Comparison of ENCODE assay signal across 8 cellular contexts in the genomic region with DNA sequence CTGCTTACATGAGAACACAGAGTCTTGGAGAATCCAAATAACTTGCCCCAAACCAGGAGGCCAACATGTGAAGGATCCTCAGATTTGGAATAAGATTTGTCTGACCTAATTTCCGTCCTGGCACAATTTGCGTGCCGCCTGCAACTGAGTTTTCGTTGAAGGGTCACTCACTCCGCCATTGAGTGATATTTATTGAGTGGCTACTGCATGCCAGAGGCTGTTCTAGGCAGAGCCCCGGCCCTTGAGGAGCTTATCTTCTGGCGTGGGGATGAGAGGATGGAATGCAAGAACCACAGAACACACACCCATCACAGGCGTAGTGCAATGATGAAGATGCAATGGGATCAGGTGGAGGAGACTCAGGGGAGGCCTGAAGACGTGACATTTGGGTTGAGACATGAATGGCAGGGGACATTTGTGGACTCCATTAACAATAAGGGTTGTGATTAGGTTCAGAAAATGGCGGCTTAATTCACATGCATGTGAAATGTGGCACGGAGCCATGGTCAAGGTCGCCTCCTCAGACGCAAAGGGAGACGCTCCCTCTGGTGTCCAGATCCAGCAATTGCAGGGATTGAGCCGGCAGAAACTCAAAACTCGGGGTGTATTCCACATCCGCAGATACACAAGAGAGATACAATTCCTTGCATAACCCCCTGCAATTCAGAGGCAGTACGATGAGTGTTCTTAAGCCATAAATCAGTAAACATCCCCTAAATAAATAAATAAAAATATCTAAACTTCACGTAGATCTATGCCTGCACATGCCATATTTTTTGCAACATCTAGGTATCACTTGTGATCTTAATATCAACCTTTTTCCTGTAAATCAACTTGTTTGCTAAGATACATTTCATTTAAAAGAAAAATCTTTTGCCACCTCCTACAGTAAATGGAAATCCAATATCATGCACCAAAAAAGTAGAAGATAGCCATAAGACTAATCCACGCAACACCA. TPM values are rescaled to one million over a fixed set of nuclear protein-coding genes. Genes with fewer than 3 reads are reported as not detected.
A peak's percentile ranks its signal among the peaks of the same experiment; 100 is the strongest.
DNase-seq lines count a peak whose midpoint lies in the region; ATAC-seq, FAIRE-seq and TF ChIP-seq lines count a peak whose summit lies in the region.

No MANE protein-coding gene starts in this region.

- BruUV-seq in mammary epithelial cell (replicated peaks; lab: Mats Ljungman, UMichigan) = TSS peak; percentile 92

- CTCF ChIA-PET in mammary epithelial cell (lab: Charles Lee; ENCODE audit: low non-redundant PET) = no interaction called here

- in situ Hi-C loops in mammary epithelial cell (cut with MboI; ENCODE audit: low sequenced_read_pairs in 2 of 2) = loop anchor here (5.0 to 25.0 kb wide), 4 partner anchors 189 to 702 kb away; no protein-coding TSS in a partner anchor

- H3K9ac ChIP-seq in mammary epithelial cell (ENCODE audit: insufficient read depth, low read length) = no peak overlapping the region

- peak; percentile 89 for FAIRE-seq in islet of Langerhans (lab: Jason Lieb, UNC)

- no peaks in the 10 kb centered on the region for H4K20me1 ChIP-seq in mammary epithelial cell (ENCODE audit: insufficient read depth, low read length)

- H2AFZ ChIP-seq in mammary epithelial cell (ENCODE audit: low read depth, low read length) = peak overlapping the region; percentile 73

- ATAC-seq in HG02885 (IDR thresholded peaks at IDR 0.05; ENCODE audit: poor library complexity, unreplicated experiment) = no peak

- H3K36me3 ChIP-seq in H7 (replicated peaks; ENCODE audit: control insufficient read depth, insufficient read depth, low read length) (no peaks in the 10 kb centered on the region), mammary epithelial cell (ENCODE audit: insufficient read depth, low read length) (no peaks in the 10 kb centered on the region)

- H3K4me2 ChIP-seq in mammary epithelial cell (ENCODE audit: insufficient read depth, low read depth, low read length) = no peak overlapping the region

- no peaks in the 10 kb centered on the region for H3K79me2 ChIP-seq in mammary epithelial cell (ENCODE audit: insufficient read depth, low read length)

- intact Hi-C loops in mammary epithelial cell (cut with micrococcal nuclease) = loop anchor here (1.0 to 10.0 kb wide), 6 partner anchors 66 to 1672 kb away; no protein-coding TSS in a partner anchor

- WGBS in mammary epithelial cell (ENCODE audit: low coverage, missing lambda C conversion rate) = 49% methylated on average over 20 of the region's 20 CpGs

- peak; percentile 95 for TF ChIP-seq CTCF in AG09319 (IDR thresholded peaks at IDR 0.05; ENCODE audit: low read depth, low read length)
- TF ChIP-seq CTCF in WI38 (IDR thresholded peaks at IDR 0.05; ENCODE audit: low read depth, low read length) = peak; percentile 86
- peak; percentile 96 to 97 for TF ChIP-seq CTCF in mammary epithelial cell (conservative IDR thresholded peaks at IDR 0.05 in 1 of 2, IDR thresholded peaks at IDR 0.05 in 1 of 2; ENCODE audit: extremely low read depth in 1 of 2, insufficient read depth in 1 of 2, low read depth in 1 of 2, low read length in 2 of 2)

- peaks cover 19% of the 10 kb centered on the region for H3K4me1 ChIP-seq in mammary epithelial cell (ENCODE audit: insufficient read depth, low read length)

- H3K4me3 ChIP-seq in H7 (ENCODE audit: insufficient read depth, low read depth, low read length) (no peak overlapping the region), WI38 (ENCODE audit: low read depth, low read length) (no peak overlapping the region), mammary epithelial cell (replicated peaks in 1 of 3; ENCODE audit: insufficient read depth in 1 of 3, low read depth in 2 of 3, low read length in 3 of 3) (no peak overlapping the region)

- no peak overlapping the region for H3K27ac ChIP-seq in mammary epithelial cell (ENCODE audit: insufficient read depth, low read depth, low read length)

- dilution Hi-C loops in mammary epithelial cell (cut with HindIII; ENCODE audit: low sequenced_read_pairs) = no loop called here

- DNase-seq in AG09319 (ENCODE audit: extremely low read depth, low read depth) (peak; percentile 27), H7 (peak; percentile 84), NCI-H2196 (lab: John Stamatoyannopoulos, UW; ENCODE audit: unreplicated experiment) (peak; percentile 88), mammary epithelial cell (peak; percentile 59)
- peak; percentile 59 to 63 for DNase-seq in stimulated activated CD4-positive, alpha-beta T cell treated with anti-CD3 and anti-CD28 coated beads, Interleukin-15, amount 100 ng/mL, for 48 hours (ENCODE audit: low read depth in 2 of 2)

- no peaks in the 10 kb centered on the region for H3K9me3 ChIP-seq in mammary epithelial cell (replicated peaks; ENCODE audit: insufficient read depth, low read length)

- H3K27me3 ChIP-seq in H7 (ENCODE audit: control insufficient read depth, insufficient read depth, low read length) (no peaks in the 10 kb centered on the region), mammary epithelial cell (ENCODE audit: insufficient read depth, low read length) (no peaks in the 10 kb centered on the region)

RNA-seq across cellular contexts. Expression of a gene that starts 57.9 kb away (rescaled TPM):
- total RNA-seq in H7 (2014; rRNA removed; shearing (Covaris generic)) = 1.1 and 1.3 TPM in 2 replicates
- total RNA-seq in mammary epithelial cell = under 1 TPM in 1 of 2 donors, not detected in 1; 0.17 TPM
- polyA plus RNA-seq in mammary epithelial cell = 0.23 TPM
- polyA minus RNA-seq in mammary epithelial cell = 1.2 TPM

Comparison
In these comparisons a context has a peak if more than half of its experiments do, and no peak if none do; other contexts are left out.
1. DNase-seq: peak in every context shown above with its lines; median percentile 88 in NCI-H2196; 84 in H7; 61 in stimulated activated CD4-positive, alpha-beta T cell treated with anti-CD3 and anti-CD28 coated beads, Interleukin-15, amount 100 ng/mL, for 48 hours; 59 in mammary epithelial cell; 27 in AG09319.